ENCODE assay signal across 10 cellular contexts in the genomic region with DNA sequence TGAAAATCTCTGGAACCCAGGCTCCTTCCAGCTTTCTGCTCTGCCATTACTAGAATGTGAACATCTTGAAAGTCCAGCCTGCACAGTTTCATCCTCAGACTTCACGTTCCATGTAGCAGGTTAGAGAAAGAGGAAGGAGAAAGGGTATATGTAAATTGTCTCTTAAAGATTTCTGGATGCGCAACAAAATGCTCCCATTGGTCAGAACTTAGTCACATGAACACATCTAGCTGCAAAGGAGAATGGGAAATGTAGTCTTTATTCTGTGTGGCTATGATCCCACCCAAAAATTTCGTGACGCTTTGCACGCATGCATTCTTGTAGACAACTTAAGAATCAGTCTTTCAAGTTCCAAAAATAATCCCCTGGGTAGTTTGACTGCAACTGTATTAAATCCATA. TPM values are rescaled to one million over a fixed set of nuclear protein-coding genes. Genes with fewer than 3 reads are reported as not detected.
DNase-seq lines count a peak whose midpoint lies in the region; ATAC-seq and FAIRE-seq lines count a peak whose summit lies in the region.
"Had no signal": no experiment of that assay in that cellular context is flagged by ENCODE, and none has a peak within 500 bp of the region (broad histone marks: within the 10 kb centered on the region; RNA-seq: fewer than 3 reads in every experiment).

No MANE protein-coding gene starts in this region.

- H3K4me3 ChIP-seq in SJCRH30, result peak overlapping the region; percentile 44
- H3K4me3 ChIP-seq: adrenal gland had no signal

- H3K4me1 ChIP-seq in SJCRH30, result no peaks in the 10 kb centered on the region
- H3K4me1 ChIP-seq: adrenal gland had no signal

- intact Hi-C loops in posterior vena cava (cut with DNase I), result no loop called here

- H3K9me3 ChIP-seq in SJCRH30 (replicated peaks), result no peaks in the 10 kb centered on the region
- H3K9me3 ChIP-seq: adrenal gland had no signal

- FAIRE-seq in frontal cortex (lab: Jason Lieb, UNC), result no peak

- no peaks in the 10 kb centered on the region for H3K36me3 ChIP-seq in SJCRH30
- H3K36me3 ChIP-seq: adrenal gland had no signal

- ATAC-seq in GM18517 (IDR thresholded peaks at IDR 0.05; ENCODE audit: unreplicated experiment), result peak; percentile 75
- no peak for ATAC-seq in HG03565 (IDR thresholded peaks at IDR 0.05; ENCODE audit: unreplicated experiment)

- no peak overlapping the region for H3K27ac ChIP-seq in SJCRH30
- H3K27ac ChIP-seq: adrenal gland had no signal

- no peaks in the 10 kb centered on the region for H3K27me3 ChIP-seq in SJCRH30
- H3K27me3 ChIP-seq: adrenal gland had no signal

- DNase-seq in HS-27A (ENCODE audit: low read depth), result peak; percentile 30
- peak in 1 of 2 experiments; percentile 65 for DNase-seq in SJCRH30
- DNase-seq in lung microvascular endothelial cell (ENCODE audit: low read depth in 2 of 2), result peak; percentile 2 to 10
- no peak for DNase-seq in inferior parietal cortex (ENCODE audit: extremely low spot score)
- no peak for DNase-seq in frontal cortex (ENCODE audit: low spot score in 2 of 2)
- DNase-seq in posterior vena cava (ENCODE audit: low spot score), result no peak
- DNase-seq: adrenal gland, T-helper 1 cell had no signal

RNA-seq across cellular contexts. Expression of a gene that starts 46.4 kb away (rescaled TPM):
- total RNA-seq in SJCRH30 (2014; rRNA removed; shearing (Covaris generic)), result 62.3 and 75.4 TPM in 2 replicates
- total RNA-seq in lung microvascular endothelial cell, result 17.9 and 23.0 TPM in 2 replicates
- total RNA-seq in frontal cortex, result 42.4 TPM
- 10 to 100 TPM; 51.1 to 56.2 TPM for total RNA-seq in posterior vena cava

Comparison
In these comparisons a context has a peak if more than half of its experiments do, and no peak if none do; other contexts are left out.
1. DNase-seq: peak in HS-27A (single experiment) and lung microvascular endothelial cell (2 of 2); none in inferior parietal cortex (single experiment), frontal cortex (0 of 2) and posterior vena cava (single experiment).